19 cellular contexts compared by ENCODE assay signal in genomic region chr2:69804416-69804815, GRCh38. TPM values are rescaled to one million over a fixed set of nuclear protein-coding genes. Genes with fewer than 3 reads are reported as not detected.
A peak's percentile ranks its signal among the peaks of the same experiment; 100 is the strongest.
DNase-seq lines count a peak whose midpoint lies in the region; ATAC-seq and TF ChIP-seq lines count a peak whose summit lies in the region.
"Had no signal": no experiment of that assay in that cellular context is flagged by ENCODE, and none has a peak within 500 bp of the region (broad histone marks: within the 10 kb centered on the region; RNA-seq: fewer than 3 reads in every experiment).

No MANE protein-coding gene starts in this region.

- H3K4me3 ChIP-seq in esophagus muscularis mucosa: no peak overlapping the region
- no peak overlapping the region for H3K4me3 ChIP-seq in osteoblast (ENCODE audit: insufficient read depth, low read length)
- H3K4me3 ChIP-seq: psoas muscle had no signal

- no peaks in the 10 kb centered on the region for H3K27me3 ChIP-seq in esophagus muscularis mucosa
- H3K27me3 ChIP-seq in osteoblast (ENCODE audit: insufficient read depth, low read length): no peaks in the 10 kb centered on the region

- no peaks in the 10 kb centered on the region for H3K9me3 Mint-ChIP-seq in activated naive CD8-positive, alpha-beta T cell (ENCODE audit: low read depth)
- H3K9me3 Mint-ChIP-seq in activated naive CD8-positive, alpha-beta T cell treated with anti-CD3 and anti-CD28 coated beads for 36 hours: no peaks in the 10 kb centered on the region
- H3K9me3 Mint-ChIP-seq: brain; CD8-positive, alpha-beta memory T cell; nephron had no signal

- no peak overlapping the region for H3K4me3 Mint-ChIP-seq in activated naive CD8-positive, alpha-beta T cell
- no peak overlapping the region for H3K4me3 Mint-ChIP-seq in activated naive CD8-positive, alpha-beta T cell treated with anti-CD3 and anti-CD28 coated beads for 36 hours
- H3K4me3 Mint-ChIP-seq in T-helper 17 cell: no peak overlapping the region
- H3K4me3 Mint-ChIP-seq: brain; CD8-positive, alpha-beta memory T cell; nephron had no signal

- DNase-seq in activated naive CD8-positive, alpha-beta T cell treated with anti-CD3 and anti-CD28 coated beads for 36 hours: no peak
- DNase-seq in T-helper 17 cell (no peak), esophagus muscularis mucosa (ENCODE audit: extremely low spot score) (peak; percentile 39), osteoblast (ENCODE audit: insufficient read length, low spot score, missing footprints) (no peak), GM13976 (ENCODE audit: low spot score) (no peak)
- DNase-seq: activated CD4-positive, alpha-beta T cell treated with anti-CD3 and anti-CD28 coated beads for 48 hours; activated T-cell treated with anti-CD3 and anti-CD28 coated beads, Interleukin-2, amount 50 U/mL, for 48 hours; CD8-positive, alpha-beta memory T cell; mesenchymal stem cell; NCI-H1105; NCI-H2081 treated with DMSO at 0.1 percent for 48 hours; NCI-H510A; psoas muscle; stimulated activated CD4-positive, alpha-beta T cell treated with anti-CD3 and anti-CD28 coated beads, Interleukin-1b, Interleukin-23, amount 100 ng/mL, for 48 hours had no signal

- H3K36me3 ChIP-seq in esophagus muscularis mucosa: peaks cover 24 to 60% (median 39%) of the 10 kb centered on the region in 4 donors
- H3K36me3 ChIP-seq in osteoblast (ENCODE audit: insufficient read depth, low read length): peaks cover 20% of the 10 kb centered on the region

- peaks cover 14% of the 10 kb centered on the region for H3K4me1 Mint-ChIP-seq in activated naive CD8-positive, alpha-beta T cell (ENCODE audit: low read depth)
- peaks cover 5% of the 10 kb centered on the region for H3K4me1 Mint-ChIP-seq in activated naive CD8-positive, alpha-beta T cell treated with anti-CD3 and anti-CD28 coated beads for 36 hours
- peaks cover 14% of the 10 kb centered on the region for H3K4me1 Mint-ChIP-seq in T-helper 17 cell

- TF ChIP-seq CTCF in esophagus muscularis mucosa (IDR thresholded peaks at IDR 0.05): no peak
- no peak for TF ChIP-seq CTCF in osteoblast (IDR thresholded peaks at IDR 0.05; ENCODE audit: extremely low read depth, low read depth, low read length)
- TF ChIP-seq CTCF in GM13976 (IDR thresholded peaks at IDR 0.05; ENCODE audit: borderline replicate concordance, control extremely low read depth, extremely low read depth, insufficient read depth, missing control alignments): no peak

- TF ChIP-seq EP300 in esophagus muscularis mucosa (IDR thresholded peaks at IDR 0.05): no peak

- no peak overlapping the region for H3K4me2 ChIP-seq in osteoblast (ENCODE audit: insufficient read depth, low read length)

- H4K20me1 ChIP-seq in osteoblast (ENCODE audit: insufficient read depth, low read length): no peaks in the 10 kb centered on the region

- H3K36me3 Mint-ChIP-seq in activated naive CD8-positive, alpha-beta T cell: peaks cover 4% of the 10 kb centered on the region
- H3K36me3 Mint-ChIP-seq in activated naive CD8-positive, alpha-beta T cell treated with anti-CD3 and anti-CD28 coated beads for 36 hours: peaks cover 3% of the 10 kb centered on the region
- peaks cover 4% of the 10 kb centered on the region for H3K36me3 Mint-ChIP-seq in T-helper 17 cell (ENCODE audit: low read depth)
- H3K36me3 Mint-ChIP-seq: brain had no signal

- intact Hi-C loops in esophagus muscularis mucosa (cut with DNase I): no loop called here

- no peaks in the 10 kb centered on the region for H3K27me3 Mint-ChIP-seq in activated naive CD8-positive, alpha-beta T cell
- peaks cover 3% of the 10 kb centered on the region for H3K27me3 Mint-ChIP-seq in activated naive CD8-positive, alpha-beta T cell treated with anti-CD3 and anti-CD28 coated beads for 36 hours
- H3K27me3 Mint-ChIP-seq in T-helper 17 cell: no peaks in the 10 kb centered on the region
- H3K27me3 Mint-ChIP-seq: brain had no signal

- no peak overlapping the region for H2AFZ ChIP-seq in osteoblast (ENCODE audit: low read length)

- no peak for ATAC-seq in T-helper 17 cell
- ATAC-seq in HG03571 (IDR thresholded peaks at IDR 0.05; ENCODE audit: unreplicated experiment): no peak
- ATAC-seq: psoas muscle had no signal

- peak overlapping the region; percentile 46 for H3K27ac Mint-ChIP-seq in activated naive CD8-positive, alpha-beta T cell
- H3K27ac Mint-ChIP-seq in activated naive CD8-positive, alpha-beta T cell treated with anti-CD3 and anti-CD28 coated beads for 36 hours: no peak overlapping the region
- peak overlapping the region; percentile 6 for H3K27ac Mint-ChIP-seq in T-helper 17 cell
- H3K27ac Mint-ChIP-seq: nephron had no signal

- H3K4me1 ChIP-seq in esophagus muscularis mucosa: peaks cover 0 to 5% (median 1%) of the 10 kb centered on the region in 4 donors
- H3K4me1 ChIP-seq in osteoblast (ENCODE audit: insufficient read depth, low read length): no peaks in the 10 kb centered on the region
- H3K4me1 ChIP-seq: psoas muscle had no signal

- H3K9me3 ChIP-seq in T-helper 17 cell (ENCODE audit: control insufficient read depth, low read length, poor library complexity, severe bottlenecking) (no peaks in the 10 kb centered on the region), esophagus muscularis mucosa (no peaks in the 10 kb centered on the region), osteoblast (ENCODE audit: low read depth, low read length) (no peaks in the 10 kb centered on the region)
- H3K9me3 ChIP-seq: psoas muscle had no signal

- in situ Hi-C loops in GM13976 (cut with MboI; ENCODE audit: low sequenced_read_pairs, unreplicated experiment): no loop called here

- WGBS in esophagus muscularis mucosa: 63% methylated on average over 11 of the region's 11 CpGs

- no peak for TF ChIP-seq POLR2A in esophagus muscularis mucosa (IDR thresholded peaks at IDR 0.05; ENCODE audit: low read depth)

- H3K27ac ChIP-seq in esophagus muscularis mucosa (replicated peaks in 1 of 4) (no peak overlapping the region), osteoblast (ENCODE audit: low read depth, low read length) (no peak overlapping the region)
- H3K27ac ChIP-seq: psoas muscle, RWPE1 had no signal

- H3K79me2 ChIP-seq in osteoblast (ENCODE audit: insufficient read depth, low read length): no peaks in the 10 kb centered on the region

RNA-seq across cellular contexts. Expression of gene GMCL1, which starts 25.0 kb away (rescaled TPM):
- 10 to 100 TPM; 14.2 to 16.1 TPM for total RNA-seq in activated naive CD8-positive, alpha-beta T cell treated with anti-CD3 and anti-CD28 coated beads for 36 hours
- total RNA-seq in T-helper 17 cell (10 to 100 TPM; 25.1 to 26.0 TPM), esophagus muscularis mucosa (10 to 100 TPM in 2 of 4 donors, 1 to 10 TPM in 2; 9.5 to 13.7 (median 10.3) TPM), osteoblast (8.7 and 11.2 TPM in 2 replicates)
